Comparison of ENCODE assay signal across 8 cellular contexts in genomic region chr5:132294728-132295504, GRCh38. TPM values are rescaled to one million over a fixed set of nuclear protein-coding genes. Genes with fewer than 3 reads are reported as not detected.
DNase-seq lines count a peak whose midpoint lies in the region; TF ChIP-seq lines count a peak whose summit lies in the region.

No MANE protein-coding gene starts in this region.

- peak overlapping the region; percentile 89 for H3K18ac ChIP-seq in neuronal stem cell (ENCODE audit: low read length)

- H3K27me3 ChIP-seq in PC-9 (ENCODE audit: insufficient read depth, low read depth) = no peaks in the 10 kb centered on the region
- H3K27me3 ChIP-seq in neuronal stem cell (ENCODE audit: control insufficient read depth in 3 of 3, insufficient read depth in 3 of 3, low read depth in 1 of 3, low read length in 3 of 3) = peaks cover 0 to 20% (median 18%) of the 10 kb centered on the region in 3 experiments
- H3K27me3 ChIP-seq in testis = no peaks in the 10 kb centered on the region

- H3K9me3 ChIP-seq in PC-9 (ENCODE audit: insufficient read depth, low read depth) = no peaks in the 10 kb centered on the region
- H3K9me3 ChIP-seq in neuronal stem cell (replicated peaks in 1 of 2; ENCODE audit: control insufficient read depth in 2 of 2, insufficient read depth in 1 of 2, low read depth in 1 of 2, low read length in 2 of 2) = no peaks in the 10 kb centered on the region
- no peaks in the 10 kb centered on the region for H3K9me3 ChIP-seq in testis

- CTCF ChIA-PET in Calu3 (lab: Charles Lee) = interaction anchor here (0.6 to 3.1 kb wide), 10 partner anchors 15 to 110 kb away, joined by 3 to 27 read pairs (median 8); partner anchors contain the start of gene SLC22A5
- CTCF ChIA-PET in PC-9 (lab: Charles Lee) = interaction anchor here (1.4 kb wide), 1 partner anchor 57 kb away, joined by 18 read pairs; no protein-coding TSS in a partner anchor

- no peak for TF ChIP-seq POLR2A in testis (IDR thresholded peaks at IDR 0.05)

- no peak overlapping the region for H4K8ac ChIP-seq in neuronal stem cell (ENCODE audit: low read depth, low read length)

- peak overlapping the region; percentile 88 for H3K4me3 Mint-ChIP-seq in Calu3 (ENCODE audit: low read depth, unreplicated experiment)
- H3K4me3 Mint-ChIP-seq in HFFc6 = peak overlapping the region; percentile 99

- intact Hi-C loops in Calu3 (cut with micrococcal nuclease; ENCODE audit: unreplicated experiment) (loop anchor here (10.0 kb wide), 1 partner anchor 200 kb away; the partner anchor contains the start of gene IRF1), PC-9 (cut with micrococcal nuclease; ENCODE audit: unreplicated experiment) (loop anchor here (2.0 to 10.0 kb wide), 3 partner anchors 70 to 230 kb away; partner anchors contain the start of genes IL3 and IRF1), testis (cut with DNase I; ENCODE audit: low total_unique reads) (no loop called here)

- H3K4me1 ChIP-seq in PC-9 (replicated peaks; ENCODE audit: insufficient read depth) = peaks cover 35% of the 10 kb centered on the region
- peaks cover 8 to 9% of the 10 kb centered on the region in 2 donors for H3K4me1 ChIP-seq in neuronal stem cell (ENCODE audit: control insufficient read depth in 2 of 2, insufficient read depth in 1 of 2, low read depth in 1 of 2, low read length in 2 of 2)
- peaks cover 10% of the 10 kb centered on the region for H3K4me1 ChIP-seq in testis

- WGBS in neuronal stem cell (ENCODE audit: extremely low coverage in 2 of 2, insufficient read length in 2 of 2, insufficient replicate concordance in 1 of 2), 2 donors = no CpG with 5 or more reads among the region's 50 CpGs
- WGBS in testis, 2 donors = 11 to 14% methylated on average over 18 to 49 of the region's 50 CpGs

- DNase-seq in Calu3 (peak; percentile 87), HFFc6 (peak; percentile 90), PC-9 (peak; percentile 82 to 87), fibroblast of peridontal ligament (ENCODE audit: extremely low read depth) (peak; percentile 56), neuronal stem cell (ENCODE audit: low spot score) (no peak), testis (peak; percentile 32), NCI-H345 (lab: John Stamatoyannopoulos, UW) (no peak)
- DNase-seq in activated T-cell treated with anti-CD3 and anti-CD28 coated beads, Interleukin-2, amount 50 U/mL, for 48 hours = peak; percentile 82 to 87

- no peaks in the 10 kb centered on the region for H4K20me1 ChIP-seq in PC-9 (ENCODE audit: insufficient read depth)

- H3K79me1 ChIP-seq in neuronal stem cell (ENCODE audit: low read depth, low read length) = no peaks in the 10 kb centered on the region

- H2AFZ ChIP-seq in PC-9 (peak overlapping the region; percentile 95), neuronal stem cell (ENCODE audit: low read length) (peak overlapping the region; percentile 93)

- H3K9me3 Mint-ChIP-seq in Calu3 (ENCODE audit: low read depth, unreplicated experiment) = no peaks in the 10 kb centered on the region
- no peaks in the 10 kb centered on the region for H3K9me3 Mint-ChIP-seq in HFFc6

- no peak overlapping the region for H2BK12ac ChIP-seq in neuronal stem cell (ENCODE audit: low read length)

- POLR2A ChIA-PET in PC-9 (lab: Charles Lee; ENCODE audit: unreplicated experiment) = interaction anchor here (0.6 to 1.2 kb wide), 2 partner anchors 21 to 70 kb away, joined by 9 to 14 read pairs; no protein-coding TSS in a partner anchor

- peaks cover 19% of the 10 kb centered on the region; the same call in 1 of the 2 replicates for H3K79me2 ChIP-seq in PC-9 (ENCODE audit: low read depth)

- H3K27ac Mint-ChIP-seq in Calu3 (ENCODE audit: unreplicated experiment) (peak overlapping the region; percentile 77), HFFc6 (peak overlapping the region; percentile 99)

- H3K4me3 ChIP-seq in PC-9 (peak overlapping the region; percentile 63), neuronal stem cell (ENCODE audit: low read length in 2 of 2) (peak overlapping the region; percentile 60 to 81), testis (peak overlapping the region; percentile 65 to 71)

- H3K14ac ChIP-seq in neuronal stem cell (ENCODE audit: low read length) = peak overlapping the region; percentile 51

- no peak overlapping the region for H2BK5ac ChIP-seq in neuronal stem cell (ENCODE audit: low read length)

- H3K36me3 ChIP-seq in PC-9 (ENCODE audit: low read depth) = no peaks in the 10 kb centered on the region
- no peaks in the 10 kb centered on the region for H3K36me3 ChIP-seq in neuronal stem cell (replicated peaks in 1 of 2; ENCODE audit: control insufficient read depth in 2 of 2, insufficient read depth in 2 of 2, low read length in 2 of 2)
- no peaks in the 10 kb centered on the region for H3K36me3 ChIP-seq in testis (ENCODE audit: low read depth, missing control alignments)

- H2BK15ac ChIP-seq in neuronal stem cell (ENCODE audit: low read length) = peak overlapping the region; percentile 18

- H3K4ac ChIP-seq in neuronal stem cell (ENCODE audit: low read length) = no peak overlapping the region

- H3K4me2 ChIP-seq in PC-9 (peak overlapping the region; percentile 100), neuronal stem cell (ENCODE audit: insufficient read depth, low read length, poor library complexity, severe bottlenecking) (peak overlapping the region; percentile 98)

- TF ChIP-seq CTCF in Calu3 (IDR thresholded peaks at IDR 0.05; ENCODE audit: unreplicated experiment) (no peak), HFFc6 (IDR thresholded peaks at IDR 0.05) (no peak; the same call in 1 of the 2 replicates), PC-9 (conservative IDR thresholded peaks at IDR 0.05) (no peak), testis (IDR thresholded peaks at IDR 0.05) (no peak)

- H3K4me1 Mint-ChIP-seq in Calu3 (ENCODE audit: low read depth, unreplicated experiment) (peaks cover 26% of the 10 kb centered on the region), HFFc6 (ENCODE audit: low read depth) (peaks cover 59% of the 10 kb centered on the region)

- H3K9ac ChIP-seq in neuronal stem cell (ENCODE audit: low read depth, low read length, poor library complexity) = peak overlapping the region; percentile 83

- H3K36me3 Mint-ChIP-seq in Calu3 (ENCODE audit: insufficient read depth, unreplicated experiment) = peaks cover 26% of the 10 kb centered on the region
- peaks cover 18% of the 10 kb centered on the region; the same call in 1 of the 2 replicates for H3K36me3 Mint-ChIP-seq in HFFc6 (ENCODE audit: low read depth)

- peak overlapping the region; percentile 47 for H2AK5ac ChIP-seq in neuronal stem cell (ENCODE audit: low read depth, low read length)

- no peak overlapping the region for H4K91ac ChIP-seq in neuronal stem cell (ENCODE audit: low read depth, low read length, poor library complexity)

- TSS peak; percentile 17 for BruUV-seq in Calu3 (replicated peaks; lab: Mats Ljungman, UMichigan)
- BruUV-seq in PC-9 (replicated peaks; lab: Mats Ljungman, UMichigan) = no TSS peak

- H3F3A ChIP-seq in PC-9 (ENCODE audit: insufficient read depth, low read depth) = peaks cover 22% of the 10 kb centered on the region

- peak overlapping the region; percentile 49 for H3K23ac ChIP-seq in neuronal stem cell (ENCODE audit: low read depth, low read length, poor library complexity)

- H3K9me2 ChIP-seq in PC-9 (ENCODE audit: insufficient read depth) = no peaks in the 10 kb centered on the region

- H3K27me3 Mint-ChIP-seq in Calu3 (ENCODE audit: unreplicated experiment) (no peaks in the 10 kb centered on the region), HFFc6 (ENCODE audit: insufficient read depth) (peaks cover 2% of the 10 kb centered on the region; the same call in 1 of the 2 replicates)

- no peak overlapping the region for H2BK120ac ChIP-seq in neuronal stem cell (ENCODE audit: low read depth, low read length)

- peak overlapping the region; percentile 79 for H3K27ac ChIP-seq in PC-9
- H3K27ac ChIP-seq in neuronal stem cell (replicated peaks; ENCODE audit: low read length) = no peak overlapping the region
- peak overlapping the region; percentile 92 to 97 for H3K27ac ChIP-seq in testis

RNA-seq across cellular contexts. Expression of gene SLC22A4, which starts 0.7 kb away (rescaled TPM):
- 3.0 and 3.1 TPM in 2 replicates for total RNA-seq in Calu3 (2022)
- 10 to 100 TPM; 10.8 to 12.6 (median 11.4) TPM for total RNA-seq in HFFc6 (2021; fragmentation: NEBNext Ultra II Directional; extraction: Animal tissue kit (Norgen Biotek cat#: 25700))
- total RNA-seq in PC-9 (2021) = 4.2 and 4.9 TPM in 2 replicates
- polyA plus RNA-seq in neuronal stem cell (2013, experiment 1 of 2) = 0.10 TPM
- 0.06 TPM for polyA plus RNA-seq in neuronal stem cell (2013, experiment 2 of 2)
- total RNA-seq in testis = 1 to 10 TPM; 1.5 to 2.3 TPM
- 1.1 TPM for polyA plus RNA-seq in testis (ENCODE audit: insufficient read depth, low read depth, low replicate concordance)

RNA-seq across cellular contexts. Expression of gene PDLIM4, which starts 37.4 kb away (rescaled TPM):
- total RNA-seq in Calu3 (2022) (15.4 and 20.8 TPM in 2 replicates), PC-9 (2021) (35.8 and 47.2 TPM in 2 replicates), testis (10 to 100 TPM; 11.8 to 18.5 TPM)
- total RNA-seq in HFFc6 (2021; fragmentation: NEBNext Ultra II Directional; extraction: Animal tissue kit (Norgen Biotek cat#: 25700)) = 10 to 100 TPM in 4 of 6 experiments, 1 to 10 TPM in 2; 2.5 to 26.4 (median 23.7) TPM
- 20.0 TPM for polyA plus RNA-seq in neuronal stem cell (2013, experiment 1 of 2)
- polyA plus RNA-seq in neuronal stem cell (2013, experiment 2 of 2) = 18.6 TPM
- polyA plus RNA-seq in testis (ENCODE audit: insufficient read depth, low read depth, low replicate concordance) = 20.5 TPM

Comparison
In these comparisons a context has a peak if more than half of its experiments do, and no peak if none do; other contexts are left out.
1. DNase-seq: peak in Calu3 (single experiment), HFFc6 (single experiment), PC-9 (2 of 2), activated T-cell treated with anti-CD3 and anti-CD28 coated beads, Interleukin-2, amount 50 U/mL, for 48 hours (2 of 2), fibroblast of peridontal ligament (single experiment) and testis (single experiment); none in neuronal stem cell (single experiment) and NCI-H345 (single experiment).
2. Peak in every context shown above with its lines, with median percentiles within 50 percentile points of each other: H3K4me3 ChIP-seq.